8 cellular contexts compared by ENCODE assay signal in genomic region chr16:30335598-30336474, GRCh38. TPM values are rescaled to one million over a fixed set of nuclear protein-coding genes. Genes with fewer than 3 reads are reported as not detected.
DNase-seq lines count a peak whose midpoint lies in the region; ATAC-seq, FAIRE-seq and TF ChIP-seq lines count a peak whose summit lies in the region.

No MANE protein-coding gene starts in this region.

- peak in 1 of 5 donors; percentile 62 for DNase-seq in CD4-positive, alpha-beta memory T cell
- peak; percentile 77 for DNase-seq in M059J (ENCODE audit: low read depth)
- DNase-seq in K562 (ENCODE audit: extremely low read depth in 1 of 4, low spot score in 3 of 4) = peak in 2 of 4 experiments; percentile 7 to 24
- peak in 1 of 2 donors; percentile 39 for DNase-seq in left lung
- DNase-seq in NCI-H1048 (lab: John Stamatoyannopoulos, UW) = no peak
- no peak for DNase-seq in activated CD4-positive, CD25-positive, alpha-beta regulatory T cell (lab: John Stamatoyannopoulos, UW)

- peaks cover 0 to 1% (median 0%) of the 10 kb centered on the region in 8 donors for H3K9me3 Mint-ChIP-seq in CD4-positive, alpha-beta memory T cell

- peak overlapping the region; percentile 67 for H3K27ac ChIP-seq in CD4-positive, alpha-beta memory T cell (ENCODE audit: low read depth, low read length)
- H3K27ac ChIP-seq in K562 (ENCODE audit: extremely low read depth, low read depth, low read length) (peak overlapping the region; percentile 87; the same call in 2 of the 3 replicates), left lung (peak overlapping the region; percentile 88 to 97), thymus (ENCODE audit: low read depth) (peak overlapping the region; percentile 97)

- peaks cover 8 to 31% (median 18%) of the 10 kb centered on the region in 4 donors for H3K4me1 Mint-ChIP-seq in CD4-positive, alpha-beta memory T cell

- H3K9me3 ChIP-seq in CD4-positive, alpha-beta memory T cell (ENCODE audit: control insufficient read depth in 1 of 2, low read length in 2 of 2) = no peaks in the 10 kb centered on the region
- no peaks in the 10 kb centered on the region for H3K9me3 ChIP-seq in K562 (replicated peaks; ENCODE audit: control insufficient read depth, insufficient read depth, low read depth, low read length)
- H3K9me3 ChIP-seq in left lung = no peaks in the 10 kb centered on the region
- no peaks in the 10 kb centered on the region for H3K9me3 ChIP-seq in thymus (ENCODE audit: control insufficient read depth)

- POLR2A ChIA-PET in CD4-positive, alpha-beta memory T cell (lab: Charles Lee; ENCODE audit: partially characterized antibody) = interaction anchor here (0.6 to 2.8 kb wide), 16 partner anchors 8 to 478 kb away, joined by 3 to 34 read pairs (median 5); partner anchors contain the start of genes CD2BP2, MAPK3, TBC1D10B and ZNF48
- POLR2A ChIA-PET in K562 (lab: Yijun Ruan, JAX) = interaction anchor here (0.6 to 1.1 kb wide), 4 partner anchors 17 to 35 kb away, joined by 3 to 5 read pairs (median 3); partner anchors contain the start of gene TBC1D10B

- in situ Hi-C loops in K562 (cut with MboI) = no loop called here

- 25% methylated on average over 14 of the region's 17 CpGs for WGBS in K562 (ENCODE audit: insufficient coverage, low coverage, missing lambda C conversion rate)
- WGBS in thymus = 40% methylated on average over 17 of the region's 17 CpGs

- BruUV-seq in K562 (replicated peaks; lab: Mats Ljungman, UMichigan) = TSS peak; percentile 85

- no peaks in the 10 kb centered on the region for H4K20me1 ChIP-seq in K562 (replicated peaks; ENCODE audit: control insufficient read depth, insufficient read depth, low read length)

- peak; percentile 26 for ATAC-seq in GM21528 (IDR thresholded peaks at IDR 0.05; ENCODE audit: low FRiP score, unreplicated experiment)
- peak; percentile 25; the same call in 2 of the 3 replicates for ATAC-seq in K562
- ATAC-seq in left lung = peak; percentile 5

- TF ChIP-seq RAD21 in K562 (CRISPR knock-in tag; conservative IDR thresholded peaks at IDR 0.05 in 1 of 2, IDR thresholded peaks at IDR 0.05 in 1 of 2) = no peak

- intact Hi-C loops in CD4-positive, alpha-beta memory T cell (cut with micrococcal nuclease) = loop anchor here (2.0 to 5.0 kb wide), 4 partner anchors 19 to 71 kb away; partner anchors contain the start of genes CD2BP2, TBC1D10B and ZNF771
- intact Hi-C loops in K562 (cut with micrococcal nuclease) (no loop called here), left lung (cut with DNase I) (no loop called here)

- H3K36me3 Mint-ChIP-seq in CD4-positive, alpha-beta memory T cell = peaks cover 0 to 2% of the 10 kb centered on the region in 2 donors

- peak overlapping the region; percentile 88 for H3K4me2 ChIP-seq in K562 (ENCODE audit: insufficient read depth, low read length)

- peaks cover 29% of the 10 kb centered on the region for H3K79me2 ChIP-seq in K562 (ENCODE audit: control insufficient read depth, insufficient read depth, low read length)

- no peak for TF ChIP-seq POLR2A in K562 (conservative IDR thresholded peaks at IDR 0.05)

- peak overlapping the region; percentile 85 to 96 (median 90) for H3K27ac Mint-ChIP-seq in CD4-positive, alpha-beta memory T cell

- H3K9ac ChIP-seq in K562 (ENCODE audit: insufficient read depth in 1 of 2, low read depth in 2 of 2, low read length in 2 of 2) = peak overlapping the region; percentile 76 to 92

- H3K4me3 ChIP-seq in CD4-positive, alpha-beta memory T cell (ENCODE audit: low read length in 2 of 2) = peak overlapping the region in 1 of 2 donors; percentile 47
- H3K4me3 ChIP-seq in K562 (peak overlapping the region; percentile 63), left lung (peak overlapping the region; percentile 62 to 63), thymus (ENCODE audit: low read length) (peak overlapping the region; percentile 70)

- peaks cover 9% of the 10 kb centered on the region for H3K4me1 ChIP-seq in CD4-positive, alpha-beta memory T cell (ENCODE audit: insufficient read depth, low read length)
- H3K4me1 ChIP-seq in K562 (replicated peaks in 1 of 2; ENCODE audit: control insufficient read depth in 2 of 2, insufficient read depth in 2 of 2, low read length in 2 of 2) (peaks cover 8 to 17% of the 10 kb centered on the region in 2 experiments; a peak in 4 of 5 replicates), left lung (peaks cover 0 to 14% of the 10 kb centered on the region in 2 donors), thymus (ENCODE audit: control insufficient read depth, insufficient read depth, low read length) (peaks cover 10% of the 10 kb centered on the region)

- no peaks in the 10 kb centered on the region for H3K36me3 ChIP-seq in CD4-positive, alpha-beta memory T cell (ENCODE audit: insufficient read depth, low read length)
- H3K36me3 ChIP-seq in K562 (ENCODE audit: control insufficient read depth, insufficient read depth, low read length) (no peaks in the 10 kb centered on the region), left lung (no peaks in the 10 kb centered on the region), thymus (ENCODE audit: control insufficient read depth, insufficient read depth) (no peaks in the 10 kb centered on the region)

- no peaks in the 10 kb centered on the region for H3K9me1 ChIP-seq in K562 (ENCODE audit: control insufficient read depth, insufficient read depth, low read length)

- no peaks in the 10 kb centered on the region for H3K27me3 Mint-ChIP-seq in CD4-positive, alpha-beta memory T cell

- peak overlapping the region; percentile 82 for H2AFZ ChIP-seq in K562 (ENCODE audit: low read depth, low read length)

- FAIRE-seq in K562 (lab: Jason Lieb, UNC) = no peak

- TF ChIP-seq EP300 in K562 (IDR thresholded peaks at IDR 0.05; ENCODE audit: low read length) = no peak

- TF ChIP-seq CTCF in K562 (IDR thresholded peaks at IDR 0.05 in 2 of 3, conservative IDR thresholded peaks at IDR 0.05 in 1 of 3; ENCODE audit: insufficient read depth in 2 of 3, low read depth in 1 of 3, low read length in 3 of 3) = no peak
- TF ChIP-seq CTCF in left lung (IDR thresholded peaks at IDR 0.05) = no peak

- peak overlapping the region; percentile 81 to 92 (median 86) for H3K4me3 Mint-ChIP-seq in CD4-positive, alpha-beta memory T cell

- CTCF ChIA-PET in CD4-positive, alpha-beta memory T cell (lab: Charles Lee; ENCODE audit: partially characterized antibody) = interaction anchor here (2.3 kb wide), 1 partner anchor 74 kb away, joined by 10 read pairs; no protein-coding TSS in a partner anchor
- CTCF ChIA-PET in K562 (lab: Yijun Ruan, JAX; ENCODE audit: low intra/inter-chr PET ratio) = no interaction called here

- H3K27me3 ChIP-seq in CD4-positive, alpha-beta memory T cell (ENCODE audit: insufficient read depth, low read length) = no peaks in the 10 kb centered on the region
- H3K27me3 ChIP-seq in K562 (ENCODE audit: control insufficient read depth in 2 of 2, insufficient read depth in 2 of 2, low read length in 2 of 2) (no peaks in the 10 kb centered on the region), left lung (no peaks in the 10 kb centered on the region), thymus (ENCODE audit: control insufficient read depth, insufficient read depth) (no peaks in the 10 kb centered on the region)

RNA-seq across cellular contexts. Expression of gene CD2BP2, which starts 19.3 kb away (rescaled TPM):
- total RNA-seq in CD4-positive, alpha-beta memory T cell = 10 to 100 TPM; 72.9 to 79.4 TPM
- polyA plus RNA-seq in CD4-positive, alpha-beta memory T cell = 10 to 100 TPM; 23.7 to 24.4 TPM
- total RNA-seq in M059J (2014; rRNA removed; shearing (Covaris generic)) = 34.8 and 64.7 TPM in 2 replicates
- 34.0 and 85.0 TPM in 2 replicates for total RNA-seq in K562 (2011; cell fraction: chromatin; rRNA removed; ENCODE audit: low replicate concordance)
- total RNA-seq in K562 (2011; cell fraction: nucleolus; rRNA removed) = 46.0 and 46.2 TPM in 2 replicates
- 40.7 and 40.8 TPM in 2 replicates for total RNA-seq in K562 (2011; cell fraction: nucleoplasm; rRNA removed)
- 33.1 and 34.0 TPM in 2 replicates for total RNA-seq in K562 (2014; rRNA removed)
- 28.7 and 35.6 TPM in 2 replicates for total RNA-seq in K562 (2014; rRNA removed; fragmentation: Illumina TruSeq; extraction: Trizol)
- total RNA-seq in K562 (2015; rRNA removed; fragmentation: Illumina TruSeq; extraction: Trizol) = 37.3 and 38.0 TPM in 2 replicates
- 40.8 and 51.1 TPM in 2 replicates for total RNA-seq in K562 (2021)
- polyA plus RNA-seq in K562 (2011; rRNA removed) = 21.5 and 25.8 TPM in 2 replicates
- 20.4 and 25.3 TPM in 2 replicates for polyA plus RNA-seq in K562 (2011; cell fraction: cytosol; rRNA removed)
- polyA plus RNA-seq in K562 (2011; cell fraction: nucleus; rRNA removed) = 47.9 and 65.8 TPM in 2 replicates
- 31.3 and 33.2 TPM in 2 replicates for polyA plus RNA-seq in K562 (2012)
- polyA plus RNA-seq in K562 (2014; fragmentation: Illumina TruSeq; extraction: Trizol) = 30.1 and 32.8 TPM in 2 replicates
- polyA plus RNA-seq in K562 (2014; fragmentation: Nextera tagmentation; extraction: Ambion mirVana) = 1 to 10 TPM; 3.9 to 5.0 TPM
- polyA plus RNA-seq in K562 (2014; rRNA removed) = 41.0 and 46.6 TPM in 2 replicates
- polyA minus RNA-seq in K562 (2011; rRNA and poly(A)+ RNA removed) = 14.2 and 15.3 TPM in 2 replicates
- polyA minus RNA-seq in K562 (2011; cell fraction: cytosol; rRNA and poly(A)+ RNA removed) = 6.8 and 8.4 TPM in 2 replicates
- 12.0 and 17.3 TPM in 2 replicates for polyA minus RNA-seq in K562 (2011; cell fraction: nucleus; rRNA and poly(A)+ RNA removed)
- 10 to 100 TPM; 53.2 to 57.6 TPM for total RNA-seq in left lung
- polyA plus RNA-seq in thymus = 48.0 TPM

RNA-seq across cellular contexts. Expression of gene TBC1D10B, which starts 34.5 kb away (rescaled TPM):
- total RNA-seq in CD4-positive, alpha-beta memory T cell = 10 to 100 TPM; 47.0 to 55.3 TPM
- polyA plus RNA-seq in CD4-positive, alpha-beta memory T cell = 10 to 100 TPM in 1 of 2 donors, 1 to 10 TPM in 1; 8.5 to 16.1 TPM
- 25.6 and 45.1 TPM in 2 replicates for total RNA-seq in M059J (2014; rRNA removed; shearing (Covaris generic))
- 61.1 and 115 TPM in 2 replicates for total RNA-seq in K562 (2011; cell fraction: chromatin; rRNA removed; ENCODE audit: low replicate concordance)
- 62.5 and 64.2 TPM in 2 replicates for total RNA-seq in K562 (2011; cell fraction: nucleolus; rRNA removed)
- 60.7 and 73.4 TPM in 2 replicates for total RNA-seq in K562 (2011; cell fraction: nucleoplasm; rRNA removed)
- total RNA-seq in K562 (2014; rRNA removed) (28.9 and 37.9 TPM in 2 replicates), K562 (2014; rRNA removed; fragmentation: Illumina TruSeq; extraction: Trizol) (11.9 and 12.6 TPM in 2 replicates), K562 (2015; rRNA removed; fragmentation: Illumina TruSeq; extraction: Trizol) (16.9 and 17.5 TPM in 2 replicates), K562 (2021) (52.1 and 55.4 TPM in 2 replicates), left lung (10 to 100 TPM; 32.7 to 43.7 TPM)
- polyA plus RNA-seq in K562 (2011; rRNA removed) (11.5 and 13.7 TPM in 2 replicates), K562 (2014; fragmentation: Illumina TruSeq; extraction: Trizol) (24.4 and 28.4 TPM in 2 replicates), K562 (2014; fragmentation: Nextera tagmentation; extraction: Ambion mirVana) (1 to 10 TPM; 2.2 to 2.3 TPM), K562 (2014; rRNA removed) (24.0 and 27.9 TPM in 2 replicates), thymus (25.0 TPM)
- polyA plus RNA-seq in K562 (2011; cell fraction: cytosol; rRNA removed) = 20.5 and 29.5 TPM in 2 replicates
- 30.9 and 49.1 TPM in 2 replicates for polyA plus RNA-seq in K562 (2011; cell fraction: nucleus; rRNA removed)
- polyA plus RNA-seq in K562 (2012) = 33.7 and 38.6 TPM in 2 replicates
- 13.2 and 19.4 TPM in 2 replicates for polyA minus RNA-seq in K562 (2011; rRNA and poly(A)+ RNA removed)
- polyA minus RNA-seq in K562 (2011; cell fraction: cytosol; rRNA and poly(A)+ RNA removed) = 28.0 and 31.6 TPM in 2 replicates
- polyA minus RNA-seq in K562 (2011; cell fraction: nucleus; rRNA and poly(A)+ RNA removed) = 12.7 and 15.8 TPM in 2 replicates

RNA-seq across cellular contexts. Expression of gene MYL11, which starts 38.8 kb away (rescaled TPM):
- 1 to 10 TPM in 1 of 2 experiments, not detected in 1; 1.3 TPM for total RNA-seq in CD4-positive, alpha-beta memory T cell
- polyA plus RNA-seq in CD4-positive, alpha-beta memory T cell = 1 to 10 TPM in 1 of 2 donors, not detected in 1; 1.1 TPM
- not detected in 2 replicates for total RNA-seq in M059J (2014; rRNA removed; shearing (Covaris generic))
- not detected in 2 replicates for total RNA-seq in K562 (2011; cell fraction: chromatin; rRNA removed; ENCODE audit: low replicate concordance)
- total RNA-seq in K562 (2011; cell fraction: nucleolus; rRNA removed) = not detected in 2 replicates
- not detected in 2 replicates for total RNA-seq in K562 (2011; cell fraction: nucleoplasm; rRNA removed)
- 1.7 TPM in 1 of 2 replicates, not detected in the other for total RNA-seq in K562 (2014; rRNA removed)
- total RNA-seq in K562 (2014; rRNA removed; fragmentation: Illumina TruSeq; extraction: Trizol) = not detected in 2 replicates
- total RNA-seq in K562 (2015; rRNA removed; fragmentation: Illumina TruSeq; extraction: Trizol) = 1.5 and 2.0 TPM in 2 replicates
- total RNA-seq in K562 (2021) = 1.5 and 1.7 TPM in 2 replicates
- polyA plus RNA-seq in K562 (2011; rRNA removed) = 0.31 TPM in 1 of 2 replicates, not detected in the other
- polyA plus RNA-seq in K562 (2011; cell fraction: cytosol; rRNA removed) = 0.15 and 1.0 TPM in 2 replicates
- 1.1 TPM in 1 of 2 replicates, not detected in the other for polyA plus RNA-seq in K562 (2011; cell fraction: nucleus; rRNA removed)
- polyA plus RNA-seq in K562 (2012) = 0.53 and 3.4 TPM in 2 replicates
- not detected in 2 replicates for polyA plus RNA-seq in K562 (2014; fragmentation: Illumina TruSeq; extraction: Trizol)
- under 1 TPM; 0.52 to 0.73 TPM for polyA plus RNA-seq in K562 (2014; fragmentation: Nextera tagmentation; extraction: Ambion mirVana)
- polyA plus RNA-seq in K562 (2014; rRNA removed) = 0.62 TPM in 1 of 2 replicates, not detected in the other
- polyA minus RNA-seq in K562 (2011; rRNA and poly(A)+ RNA removed) = not detected in 2 replicates
- polyA minus RNA-seq in K562 (2011; cell fraction: cytosol; rRNA and poly(A)+ RNA removed) = not detected in 2 replicates
- not detected in 2 replicates for polyA minus RNA-seq in K562 (2011; cell fraction: nucleus; rRNA and poly(A)+ RNA removed)
- 1 to 10 TPM in 1 of 2 donors, not detected in 1; 1.6 TPM for total RNA-seq in left lung
- 12.5 TPM for polyA plus RNA-seq in thymus

RNA-seq across cellular contexts. Expression of gene SEPTIN1, which starts 46.5 kb away (rescaled TPM):
- total RNA-seq in CD4-positive, alpha-beta memory T cell = 100 to 1,000 TPM; 198 to 206 TPM
- 100 to 1,000 TPM; 210 to 212 TPM for polyA plus RNA-seq in CD4-positive, alpha-beta memory T cell
- total RNA-seq in M059J (2014; rRNA removed; shearing (Covaris generic)) = 0.17 TPM in 1 of 2 replicates, not detected in the other
- 3.4 and 4.0 TPM in 2 replicates for total RNA-seq in K562 (2011; cell fraction: chromatin; rRNA removed; ENCODE audit: low replicate concordance)
- 2.5 and 4.2 TPM in 2 replicates for total RNA-seq in K562 (2011; cell fraction: nucleolus; rRNA removed)
- 3.8 and 7.6 TPM in 2 replicates for total RNA-seq in K562 (2011; cell fraction: nucleoplasm; rRNA removed)
- total RNA-seq in K562 (2014; rRNA removed) (2.3 and 3.0 TPM in 2 replicates), K562 (2014; rRNA removed; fragmentation: Illumina TruSeq; extraction: Trizol) (1.2 TPM in 2 replicates), K562 (2015; rRNA removed; fragmentation: Illumina TruSeq; extraction: Trizol) (0.69 and 0.72 TPM in 2 replicates), K562 (2021) (4.2 and 5.6 TPM in 2 replicates), left lung (1 to 10 TPM; 2.9 to 6.3 TPM)
- polyA plus RNA-seq in K562 (2011; rRNA removed) (2.1 and 2.3 TPM in 2 replicates), K562 (2014; fragmentation: Illumina TruSeq; extraction: Trizol) (0.94 and 3.0 TPM in 2 replicates), K562 (2014; fragmentation: Nextera tagmentation; extraction: Ambion mirVana) (under 1 TPM in 1 of 2 experiments, not detected in 1; 0.23 TPM), K562 (2014; rRNA removed) (4.5 and 5.1 TPM in 2 replicates), thymus (337 TPM)
- 3.4 TPM in 2 replicates for polyA plus RNA-seq in K562 (2011; cell fraction: cytosol; rRNA removed)
- polyA plus RNA-seq in K562 (2011; cell fraction: nucleus; rRNA removed) = 6.0 and 6.8 TPM in 2 replicates
- 3.3 and 4.4 TPM in 2 replicates for polyA plus RNA-seq in K562 (2012)
- polyA minus RNA-seq in K562 (2011; rRNA and poly(A)+ RNA removed) = 0.42 and 1.3 TPM in 2 replicates
- polyA minus RNA-seq in K562 (2011; cell fraction: cytosol; rRNA and poly(A)+ RNA removed) = 1.3 and 3.0 TPM in 2 replicates
- polyA minus RNA-seq in K562 (2011; cell fraction: nucleus; rRNA and poly(A)+ RNA removed) = 1.4 and 1.8 TPM in 2 replicates

RNA-seq across cellular contexts. Expression of gene ZNF48, which starts 59.4 kb away (rescaled TPM):
- 10 to 100 TPM; 15.8 to 16.7 TPM for total RNA-seq in CD4-positive, alpha-beta memory T cell
- 10 to 100 TPM in 1 of 2 donors, 1 to 10 TPM in 1; 5.5 to 10.7 TPM for polyA plus RNA-seq in CD4-positive, alpha-beta memory T cell
- 5.9 and 10.6 TPM in 2 replicates for total RNA-seq in M059J (2014; rRNA removed; shearing (Covaris generic))
- 9.7 and 12.9 TPM in 2 replicates for total RNA-seq in K562 (2011; cell fraction: chromatin; rRNA removed; ENCODE audit: low replicate concordance)
- total RNA-seq in K562 (2011; cell fraction: nucleolus; rRNA removed) = 10.7 and 14.3 TPM in 2 replicates
- 6.7 and 7.0 TPM in 2 replicates for total RNA-seq in K562 (2011; cell fraction: nucleoplasm; rRNA removed)
- total RNA-seq in K562 (2014; rRNA removed) (8.6 and 10.8 TPM in 2 replicates), K562 (2014; rRNA removed; fragmentation: Illumina TruSeq; extraction: Trizol) (3.3 and 3.4 TPM in 2 replicates), K562 (2015; rRNA removed; fragmentation: Illumina TruSeq; extraction: Trizol) (7.4 and 7.7 TPM in 2 replicates), K562 (2021) (9.0 and 11.6 TPM in 2 replicates), left lung (1 to 10 TPM; 7.0 TPM)
- polyA plus RNA-seq in K562 (2011; rRNA removed) (3.6 and 4.7 TPM in 2 replicates), K562 (2014; fragmentation: Illumina TruSeq; extraction: Trizol) (4.6 and 8.2 TPM in 2 replicates), K562 (2014; fragmentation: Nextera tagmentation; extraction: Ambion mirVana) (under 1 TPM; 0.38 to 0.46 TPM), K562 (2014; rRNA removed) (5.8 and 6.0 TPM in 2 replicates), thymus (5.9 TPM)
- polyA plus RNA-seq in K562 (2011; cell fraction: cytosol; rRNA removed) = 3.9 and 10.6 TPM in 2 replicates
- 4.6 and 11.2 TPM in 2 replicates for polyA plus RNA-seq in K562 (2011; cell fraction: nucleus; rRNA removed)
- 6.1 and 7.6 TPM in 2 replicates for polyA plus RNA-seq in K562 (2012)
- 2.8 and 4.5 TPM in 2 replicates for polyA minus RNA-seq in K562 (2011; rRNA and poly(A)+ RNA removed)
- polyA minus RNA-seq in K562 (2011; cell fraction: cytosol; rRNA and poly(A)+ RNA removed) = 3.7 and 5.3 TPM in 2 replicates
- 5.9 and 6.3 TPM in 2 replicates for polyA minus RNA-seq in K562 (2011; cell fraction: nucleus; rRNA and poly(A)+ RNA removed)
